Comparison of ENCODE assay signal across 1 cellular context in genomic region chr12:106267535-106267934, GRCh38.
TF ChIP-seq lines count a peak whose summit lies in the region.

No MANE protein-coding gene starts in this region.

TF ChIP-seq in H1, 55 proteins besides CTCF, POLR2A, EP300 and RAD21:
- TF ChIP-seq SIN3A (conservative IDR thresholded peaks at IDR 0.05 in 1 of 2, IDR thresholded peaks at IDR 0.05 in 1 of 2; ENCODE audit: low read depth in 1 of 2, low read length in 2 of 2) (no peak), BCL11A (IDR thresholded peaks at IDR 0.05; ENCODE audit: low read depth in 2 of 2, low read length in 2 of 2) (no peak)
